ENCODE assay signal across 15 cellular contexts in genomic region chr5:150384701-150385100, GRCh38. TPM values are rescaled to one million over a fixed set of nuclear protein-coding genes. Genes with fewer than 3 reads are reported as not detected.
DNase-seq lines count a peak whose midpoint lies in the region; ATAC-seq lines count a peak whose summit lies in the region.
"Had no signal": no experiment of that assay in that cellular context is flagged by ENCODE, and none has a peak within 500 bp of the region (broad histone marks: within the 10 kb centered on the region; RNA-seq: fewer than 3 reads in every experiment).

No MANE protein-coding gene starts in this region.

- H3K4me3 ChIP-seq in BLaER1, result no peak overlapping the region

- H3K27ac Mint-ChIP-seq in T-helper 17 cell, result peak overlapping the region; percentile 75
- H3K27ac Mint-ChIP-seq in stimulated activated effector memory CD8-positive, alpha-beta T cell treated with anti-CD3 and anti-CD28 coated beads, Interleukin-12 subunit alpha, Interleukin-12 subunit beta, amount 100 ng/mL, for 72 hours, result peak overlapping the region; percentile 37
- H3K27ac Mint-ChIP-seq: HFFc6 had no signal

- no peaks in the 10 kb centered on the region for H3K9me3 Mint-ChIP-seq in stimulated activated effector memory CD8-positive, alpha-beta T cell treated with anti-CD3 and anti-CD28 coated beads, Interleukin-12 subunit alpha, Interleukin-12 subunit beta, amount 100 ng/mL, for 72 hours
- H3K9me3 Mint-ChIP-seq: CD4-positive, alpha-beta memory T cell had no signal

- no peaks in the 10 kb centered on the region for H3K27me3 Mint-ChIP-seq in T-helper 17 cell
- H3K27me3 Mint-ChIP-seq: CD4-positive, alpha-beta memory T cell had no signal

- H3K4me1 Mint-ChIP-seq in T-helper 17 cell, result peaks cover 2% of the 10 kb centered on the region
- peaks cover 10% of the 10 kb centered on the region for H3K4me1 Mint-ChIP-seq in stimulated activated effector memory CD8-positive, alpha-beta T cell treated with anti-CD3 and anti-CD28 coated beads, Interleukin-12 subunit alpha, Interleukin-12 subunit beta, amount 100 ng/mL, for 72 hours

- H4K20me1 ChIP-seq in BLaER1, result peaks cover 29% of the 10 kb centered on the region

- peak overlapping the region; percentile 91 for H3K4me2 ChIP-seq in BLaER1

- peaks cover 99% of the 10 kb centered on the region for H3K36me3 ChIP-seq in BLaER1

- H3K4me3 Mint-ChIP-seq in T-helper 17 cell, result no peak overlapping the region
- no peak overlapping the region for H3K4me3 Mint-ChIP-seq in stimulated activated effector memory CD8-positive, alpha-beta T cell treated with anti-CD3 and anti-CD28 coated beads, Interleukin-12 subunit alpha, Interleukin-12 subunit beta, amount 100 ng/mL, for 72 hours
- H3K4me3 Mint-ChIP-seq: CD4-positive, alpha-beta memory T cell; HFFc6 had no signal

- ATAC-seq in T-helper 17 cell, result no peak
- ATAC-seq in stimulated activated effector memory CD8-positive, alpha-beta T cell treated with anti-CD3 and anti-CD28 coated beads, Interleukin-12 subunit alpha, Interleukin-12 subunit beta, amount 100 ng/mL, for 72 hours, result no peak
- ATAC-seq in HG03025 (IDR thresholded peaks at IDR 0.05; ENCODE audit: low FRiP score, unreplicated experiment), result no peak
- ATAC-seq in GM18858 (IDR thresholded peaks at IDR 0.05; ENCODE audit: unreplicated experiment), result no peak

- H3K27me3 ChIP-seq in BLaER1, result no peaks in the 10 kb centered on the region

- H3K4me1 ChIP-seq in BLaER1, result peaks cover 50% of the 10 kb centered on the region

- H3K9ac ChIP-seq in BLaER1, result peak overlapping the region; percentile 63; the same call in 1 of the 2 replicates

- peaks cover 3% of the 10 kb centered on the region for H3K36me3 Mint-ChIP-seq in T-helper 17 cell (ENCODE audit: low read depth)
- H3K36me3 Mint-ChIP-seq in stimulated activated effector memory CD8-positive, alpha-beta T cell treated with anti-CD3 and anti-CD28 coated beads, Interleukin-12 subunit alpha, Interleukin-12 subunit beta, amount 100 ng/mL, for 72 hours, result peaks cover 84% of the 10 kb centered on the region

- H3K9me3 ChIP-seq in BLaER1, result no peaks in the 10 kb centered on the region
- no peaks in the 10 kb centered on the region for H3K9me3 ChIP-seq in T-helper 17 cell (ENCODE audit: control insufficient read depth, low read length, poor library complexity, severe bottlenecking)

- peak overlapping the region; percentile 73 for H3K27ac ChIP-seq in BLaER1
- peak overlapping the region; percentile 29 for H3K27ac ChIP-seq in cingulate gyrus (ENCODE audit: low read depth, low read length)
- H3K27ac ChIP-seq: C4-2B, HL-60 had no signal

- DNase-seq in T-helper 17 cell (no peak), EL (no peak)
- no peak for DNase-seq in stimulated activated effector memory CD8-positive, alpha-beta T cell treated with anti-CD3 and anti-CD28 coated beads, Interleukin-12 subunit alpha, Interleukin-12 subunit beta, amount 100 ng/mL, for 72 hours (ENCODE audit: low spot score in 2 of 2)
- DNase-seq: ACHN; CD4-positive, alpha-beta memory T cell; DMS79; HCEC 1CT; HFFc6 had no signal

RNA-seq across cellular contexts. Expression of gene TCOF1, which starts 27.2 kb away (rescaled TPM):
- total RNA-seq in T-helper 17 cell, result 10 to 100 TPM; 49.2 to 57.3 TPM

RNA-seq across cellular contexts. Expression of gene CD74, which starts 28.0 kb away (rescaled TPM):
- total RNA-seq in T-helper 17 cell, result 100 to 1,000 TPM; 477 to 721 TPM
- total RNA-seq: A172 had no signal
